Comparison of ENCODE assay signal across 4 cellular contexts in genomic region chr16:20255002-20255401, GRCh38.
TF ChIP-seq lines count a peak whose summit lies in the region.

No MANE protein-coding gene starts in this region.

TF ChIP-seq in HepG2, 621 proteins besides CTCF, POLR2A, EP300 and RAD21:
- no peak for TF ChIP-seq ZBTB7B (CRISPR knock-in tag; IDR thresholded peaks at IDR 0.05)
- peak; percentile 76 for TF ChIP-seq ZNF629 (CRISPR knock-in tag; conservative IDR thresholded peaks at IDR 0.05)
- no peak for TF ChIP-seq ZNF580 (CRISPR knock-in tag; IDR thresholded peaks at IDR 0.05; ENCODE audit: borderline replicate concordance, low read depth)

TF ChIP-seq in GM23338, 12 proteins besides CTCF, POLR2A, EP300 and RAD21:
- TF ChIP-seq POLR2AphosphoS5 (IDR thresholded peaks at IDR 0.05; ENCODE audit: low read depth) (no peak), ZNF331 (CRISPR knock-in tag; IDR thresholded peaks at IDR 0.05; ENCODE audit: low read depth) (no peak), STAT1 (IDR thresholded peaks at IDR 0.05; ENCODE audit: unreplicated experiment) (no peak), NANOG (IDR thresholded peaks at IDR 0.05; ENCODE audit: borderline replicate concordance) (no peak)

TF ChIP-seq in K562, 482 proteins besides CTCF, POLR2A, EP300 and RAD21:
- no peak for TF ChIP-seq CHCHD3 (CRISPR knock-in tag; IDR thresholded peaks at IDR 0.05)
- TF ChIP-seq, protein P1, sequence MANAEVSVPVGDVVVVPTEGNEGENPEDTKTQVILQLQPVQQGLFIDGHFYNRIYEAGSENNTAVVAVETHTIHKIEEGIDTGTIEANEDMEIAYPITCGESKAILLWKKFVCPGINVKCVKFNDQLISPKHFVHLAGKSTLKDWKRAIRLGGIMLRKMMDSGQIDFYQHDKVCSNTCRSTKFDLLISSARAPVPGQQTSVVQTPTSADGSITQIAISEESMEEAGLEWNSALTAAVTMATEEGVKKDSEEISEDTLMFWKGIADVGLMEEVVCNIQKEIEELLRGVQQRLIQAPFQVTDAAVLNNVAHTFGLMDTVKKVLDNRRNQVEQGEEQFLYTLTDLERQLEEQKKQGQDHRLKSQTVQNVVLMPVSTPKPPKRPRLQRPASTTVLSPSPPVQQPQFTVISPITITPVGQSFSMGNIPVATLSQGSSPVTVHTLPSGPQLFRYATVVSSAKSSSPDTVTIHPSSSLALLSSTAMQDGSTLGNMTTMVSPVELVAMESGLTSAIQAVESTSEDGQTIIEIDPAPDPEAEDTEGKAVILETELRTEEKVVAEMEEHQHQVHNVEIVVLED (CRISPR knock-in tag; IDR thresholded peaks at IDR 0.05) = no peak
- no peak for TF ChIP-seq YY1 (IDR thresholded peaks at IDR 0.05; ENCODE audit: borderline replicate concordance in 1 of 3, control insufficient read depth in 1 of 3, extremely low read depth in 1 of 3, insufficient read depth in 3 of 3, insufficient read length in 1 of 3, insufficient replicate concordance in 2 of 3, low read depth in 1 of 3, low read length in 2 of 3)
- TF ChIP-seq, protein P2, sequence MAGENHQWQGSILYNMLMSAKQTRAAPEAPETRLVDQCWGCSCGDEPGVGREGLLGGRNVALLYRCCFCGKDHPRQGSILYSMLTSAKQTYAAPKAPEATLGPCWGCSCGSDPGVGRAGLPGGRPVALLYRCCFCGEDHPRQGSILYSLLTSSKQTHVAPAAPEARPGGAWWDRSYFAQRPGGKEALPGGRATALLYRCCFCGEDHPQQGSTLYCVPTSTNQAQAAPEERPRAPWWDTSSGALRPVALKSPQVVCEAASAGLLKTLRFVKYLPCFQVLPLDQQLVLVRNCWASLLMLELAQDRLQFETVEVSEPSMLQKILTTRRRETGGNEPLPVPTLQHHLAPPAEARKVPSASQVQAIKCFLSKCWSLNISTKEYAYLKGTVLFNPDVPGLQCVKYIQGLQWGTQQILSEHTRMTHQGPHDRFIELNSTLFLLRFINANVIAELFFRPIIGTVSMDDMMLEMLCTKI (IDR thresholded peaks at IDR 0.05; ENCODE audit: partially characterized antibody) = no peak
- TF ChIP-seq SREBF2 (CRISPR knock-in tag; IDR thresholded peaks at IDR 0.05) = no peak
- TF ChIP-seq BCOR (IDR thresholded peaks at IDR 0.05) = peak; percentile 55; the same call in 1 of the 2 replicates
- TF ChIP-seq, protein P3, sequence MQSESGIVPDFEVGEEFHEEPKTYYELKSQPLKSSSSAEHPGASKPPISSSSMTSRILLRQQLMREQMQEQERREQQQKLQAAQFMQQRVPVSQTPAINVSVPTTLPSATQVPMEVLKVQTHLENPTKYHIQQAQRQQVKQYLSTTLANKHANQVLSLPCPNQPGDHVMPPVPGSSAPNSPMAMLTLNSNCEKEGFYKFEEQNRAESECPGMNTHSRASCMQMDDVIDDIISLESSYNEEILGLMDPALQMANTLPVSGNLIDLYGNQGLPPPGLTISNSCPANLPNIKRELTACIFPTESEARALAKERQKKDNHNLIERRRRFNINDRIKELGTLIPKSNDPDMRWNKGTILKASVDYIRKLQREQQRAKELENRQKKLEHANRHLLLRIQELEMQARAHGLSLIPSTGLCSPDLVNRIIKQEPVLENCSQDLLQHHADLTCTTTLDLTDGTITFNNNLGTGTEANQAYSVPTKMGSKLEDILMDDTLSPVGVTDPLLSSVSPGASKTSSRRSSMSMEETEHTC (IDR thresholded peaks at IDR 0.05) = no peak
- no peak for TF ChIP-seq ZNF77 (CRISPR knock-in tag; IDR thresholded peaks at IDR 0.05)
- TF ChIP-seq LCOR (CRISPR knock-in tag; IDR thresholded peaks at IDR 0.05) = no peak
- TF ChIP-seq TSC22D4 (tag; IDR thresholded peaks at IDR 0.05) = no peak
- 0 out of 2 replicates have a peak, but pooled peaks have one; percentile 27 for TF ChIP-seq ADNP (tag; IDR thresholded peaks at IDR 0.05)
- no peak for TF ChIP-seq TCF3 (CRISPR knock-in tag; IDR thresholded peaks at IDR 0.05)
- no peak for TF ChIP-seq L3MBTL2 (IDR thresholded peaks at IDR 0.05)
- TF ChIP-seq POLR2H (tag; IDR thresholded peaks at IDR 0.05; ENCODE audit: low read depth) = no peak
- TF ChIP-seq SOX6 (IDR thresholded peaks at IDR 0.05) = no peak
- TF ChIP-seq RFX7 (CRISPR knock-in tag; IDR thresholded peaks at IDR 0.05) = no peak
- TF ChIP-seq RBM25 (IDR thresholded peaks at IDR 0.05; ENCODE audit: low read depth, low read length, severe bottlenecking) = peak; percentile 85
- TF ChIP-seq ZZZ3 (IDR thresholded peaks at IDR 0.05) = no peak
- no peak for TF ChIP-seq RFX1 (IDR thresholded peaks at IDR 0.05)
- no peak for TF ChIP-seq SAFB2 (IDR thresholded peaks at IDR 0.05; ENCODE audit: borderline replicate concordance, low read depth, low read length, severe bottlenecking)
- TF ChIP-seq, protein P4, sequence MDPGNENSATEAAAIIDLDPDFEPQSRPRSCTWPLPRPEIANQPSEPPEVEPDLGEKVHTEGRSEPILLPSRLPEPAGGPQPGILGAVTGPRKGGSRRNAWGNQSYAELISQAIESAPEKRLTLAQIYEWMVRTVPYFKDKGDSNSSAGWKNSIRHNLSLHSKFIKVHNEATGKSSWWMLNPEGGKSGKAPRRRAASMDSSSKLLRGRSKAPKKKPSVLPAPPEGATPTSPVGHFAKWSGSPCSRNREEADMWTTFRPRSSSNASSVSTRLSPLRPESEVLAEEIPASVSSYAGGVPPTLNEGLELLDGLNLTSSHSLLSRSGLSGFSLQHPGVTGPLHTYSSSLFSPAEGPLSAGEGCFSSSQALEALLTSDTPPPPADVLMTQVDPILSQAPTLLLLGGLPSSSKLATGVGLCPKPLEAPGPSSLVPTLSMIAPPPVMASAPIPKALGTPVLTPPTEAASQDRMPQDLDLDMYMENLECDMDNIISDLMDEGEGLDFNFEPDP (CRISPR knock-in tag; IDR thresholded peaks at IDR 0.05) = no peak
- TF ChIP-seq CBFB (CRISPR knock-in tag; IDR thresholded peaks at IDR 0.05) = no peak
- TF ChIP-seq SRSF3 (IDR thresholded peaks at IDR 0.05; ENCODE audit: insufficient read depth, low read length) = no peak
- no peak for TF ChIP-seq NR3C1 (CRISPR knock-in tag; IDR thresholded peaks at IDR 0.05)
- no peak for TF ChIP-seq ZNF165 (CRISPR knock-in tag; IDR thresholded peaks at IDR 0.05; ENCODE audit: borderline replicate concordance)
- TF ChIP-seq ZNF12 (CRISPR knock-in tag; IDR thresholded peaks at IDR 0.05) = no peak
- no peak for TF ChIP-seq SRSF7 (optimal IDR thresholded peaks at IDR 0.05; ENCODE audit: low read depth, low read length)
- 0 out of 2 replicates have a peak, but pooled peaks have one; percentile 18 for TF ChIP-seq ESRRA (IDR thresholded peaks at IDR 0.05; ENCODE audit: borderline replicate concordance, low read depth)

TF ChIP-seq in H1, 55 proteins besides CTCF, POLR2A, EP300 and RAD21:
- TF ChIP-seq PHF8 (conservative IDR thresholded peaks at IDR 0.05; ENCODE audit: low read depth, low read length) (no peak), ASH2L (IDR thresholded peaks at IDR 0.05; ENCODE audit: low read length) (no peak), SP2 (IDR thresholded peaks at IDR 0.05; ENCODE audit: low read length) (no peak), SP4 (IDR thresholded peaks at IDR 0.05; ENCODE audit: low read length) (no peak), BCL11A (IDR thresholded peaks at IDR 0.05; ENCODE audit: low read depth in 2 of 2, low read length in 2 of 2) (no peak), KDM1A (IDR thresholded peaks at IDR 0.05; ENCODE audit: borderline replicate concordance, low read length) (peak; percentile 80; the same call in 1 of the 2 replicates)
